ENCODE assay signal across 13 cellular contexts in genomic region chr2:173087793-173088493, GRCh38. TPM values are rescaled to one million over a fixed set of nuclear protein-coding genes. Genes with fewer than 3 reads are reported as not detected.
DNase-seq lines count a peak whose midpoint lies in the region; ATAC-seq and TF ChIP-seq lines count a peak whose summit lies in the region.
"Had no signal": no experiment of that assay in that cellular context is flagged by ENCODE, and none has a peak within 500 bp of the region (broad histone marks: within the 10 kb centered on the region; RNA-seq: fewer than 3 reads in every experiment).

No MANE protein-coding gene starts in this region.

- TF ChIP-seq RAD21 in IMR-90 (IDR thresholded peaks at IDR 0.05; ENCODE audit: low read length): no peak

- H2BK20ac ChIP-seq in IMR-90 (ENCODE audit: low read depth, low read length): no peak overlapping the region

- TF ChIP-seq CTCF in IMR-90 (conservative IDR thresholded peaks at IDR 0.05; ENCODE audit: low read depth, low read length) (no peak), Panc1 (IDR thresholded peaks at IDR 0.05) (no peak), right lobe of liver (IDR thresholded peaks at IDR 0.05) (no peak), esophagus squamous epithelium (IDR thresholded peaks at IDR 0.05) (no peak)

- H3K27ac ChIP-seq in IMR-90 (ENCODE audit: insufficient read depth, low read length): peak overlapping the region; percentile 76; the same call in 1 of the 2 replicates
- peak overlapping the region; percentile 100 for H3K27ac ChIP-seq in Panc1 (ENCODE audit: low read length)
- peak overlapping the region in 1 of 3 donors; percentile 61 for H3K27ac ChIP-seq in right lobe of liver
- H3K27ac ChIP-seq in stomach smooth muscle (ENCODE audit: low read length): peak overlapping the region; percentile 78
- peak overlapping the region in 2 of 4 donors; percentile 45 to 56 for H3K27ac ChIP-seq in esophagus squamous epithelium

- peak overlapping the region; percentile 63; the same call in 1 of the 2 replicates for H2AK5ac ChIP-seq in IMR-90 (ENCODE audit: low read depth, low read length)

- no peaks in the 10 kb centered on the region for H4K20me1 ChIP-seq in IMR-90 (ENCODE audit: insufficient read depth, low read length)

- in situ Hi-C loops in IMR-90 (cut with MboI; ENCODE audit: low sequenced_read_pairs) (no loop called here), Panc1 (cut with HindIII; ENCODE audit: low pct_unique_long_range_greater_than_20kb, low sequenced_read_pairs) (no loop called here), HAP-1 (cut with MboI; ENCODE audit: low sequenced_read_pairs) (no loop called here)

- BruUV-seq in IMR-90 (replicated peaks; lab: Mats Ljungman, UMichigan) (no TSS peak), Panc1 (replicated peaks; lab: Mats Ljungman, UMichigan) (no TSS peak)

- no peaks in the 10 kb centered on the region for H3K27me3 ChIP-seq in IMR-90 (ENCODE audit: control insufficient read depth, insufficient read depth, low read length)
- no peaks in the 10 kb centered on the region for H3K27me3 ChIP-seq in Panc1 (ENCODE audit: control insufficient read depth, insufficient read depth, low read length)
- H3K27me3 ChIP-seq in right lobe of liver: no peaks in the 10 kb centered on the region
- H3K27me3 ChIP-seq in stomach smooth muscle (ENCODE audit: control insufficient read depth in 1 of 2, insufficient read depth in 2 of 2, low read length in 2 of 2): no peaks in the 10 kb centered on the region
- no peaks in the 10 kb centered on the region for H3K27me3 ChIP-seq in esophagus squamous epithelium
- H3K27me3 ChIP-seq in HAP-1 (ENCODE audit: low read depth): no peaks in the 10 kb centered on the region

- peak overlapping the region; percentile 91 for H2BK5ac ChIP-seq in IMR-90 (ENCODE audit: low read depth, low read length, poor library complexity, severe bottlenecking)

- H3K9me3 ChIP-seq in IMR-90 (ENCODE audit: control insufficient read depth, insufficient read depth, low read length): no peaks in the 10 kb centered on the region
- H3K9me3 ChIP-seq in Panc1 (ENCODE audit: control insufficient read depth, insufficient read depth, low read depth, low read length): no peaks in the 10 kb centered on the region
- H3K9me3 ChIP-seq in right lobe of liver: no peaks in the 10 kb centered on the region
- no peaks in the 10 kb centered on the region for H3K9me3 ChIP-seq in stomach smooth muscle (ENCODE audit: control insufficient read depth in 2 of 2, low read length in 2 of 2)
- H3K9me3 ChIP-seq in esophagus squamous epithelium: no peaks in the 10 kb centered on the region
- no peaks in the 10 kb centered on the region for H3K9me3 ChIP-seq in HAP-1

- no peak overlapping the region for H2AFZ ChIP-seq in IMR-90 (replicated peaks; ENCODE audit: low read length, poor library complexity)

- H4K5ac ChIP-seq in IMR-90 (ENCODE audit: low read depth, low read length): peak overlapping the region; percentile 94

- no peaks in the 10 kb centered on the region for H3K9me3 Mint-ChIP-seq in activated CD4-positive, alpha-beta T cell treated with anti-CD3 and anti-CD28 coated beads, Interleukin-2, amount 10 ng/mL, durations not matched to agents 7 days and 5 days
- H3K9me3 Mint-ChIP-seq: activated CD4-positive, alpha-beta memory T cell treated with anti-CD3 and anti-CD28 coated beads for 36 hours had no signal

- H3K27me3 Mint-ChIP-seq in activated CD4-positive, alpha-beta T cell treated with anti-CD3 and anti-CD28 coated beads, Interleukin-2, amount 10 ng/mL, durations not matched to agents 7 days and 5 days: peaks cover 6% of the 10 kb centered on the region

- TF ChIP-seq POLR2A in IMR-90 (IDR thresholded peaks at IDR 0.05; ENCODE audit: low read depth, low read length): no peak
- TF ChIP-seq POLR2A in right lobe of liver (IDR thresholded peaks at IDR 0.05): no peak
- TF ChIP-seq POLR2A in esophagus squamous epithelium (IDR thresholded peaks at IDR 0.05): no peak

- H3K9ac ChIP-seq in IMR-90 (ENCODE audit: low read depth, low read length) (no peak overlapping the region), stomach smooth muscle (ENCODE audit: low read length in 2 of 2) (peak overlapping the region in 1 of 2 donors; percentile 50)

- H3K79me1 ChIP-seq in IMR-90 (ENCODE audit: low read depth in 1 of 2, low read length in 2 of 2): peaks cover 11 to 57% of the 10 kb centered on the region in 2 experiments

- no peak overlapping the region for H3K56ac ChIP-seq in IMR-90 (ENCODE audit: extremely low read depth, insufficient read depth, low read length)

- 100% methylated on average over 1 of the region's 4 CpGs; no CpG with 5 or more reads in 1 of the 2 experiments for WGBS in IMR-90 (ENCODE audit: extremely low coverage in 2 of 2, insufficient read length in 1 of 2), 2 experiments
- WGBS in right lobe of liver (ENCODE audit: insufficient coverage, low coverage, low lambda C conversion rate, missing lambda C conversion rate): 40% methylated on average over 4 of the region's 4 CpGs
- 71 to 74% methylated on average over 4 of the region's 4 CpGs for WGBS in esophagus squamous epithelium, 2 donors

- H3K4ac ChIP-seq in IMR-90 (ENCODE audit: low read depth, low read length): peak overlapping the region; percentile 44; the same call in 1 of the 2 replicates

- H3K9me1 ChIP-seq in IMR-90 (ENCODE audit: insufficient read depth, low read length): peaks cover 2% of the 10 kb centered on the region; the same call in 1 of the 2 replicates

- no peak overlapping the region for H3K4me2 ChIP-seq in IMR-90 (ENCODE audit: low read depth, low read length)

- H2BK15ac ChIP-seq in IMR-90 (ENCODE audit: low read depth, low read length): peak overlapping the region; percentile 70; the same call in 1 of the 3 replicates

- H3K4me3 Mint-ChIP-seq in activated CD4-positive, alpha-beta T cell treated with anti-CD3 and anti-CD28 coated beads, Interleukin-2, amount 10 ng/mL, durations not matched to agents 7 days and 5 days: no peak overlapping the region
- H3K4me3 Mint-ChIP-seq: activated CD4-positive, alpha-beta memory T cell treated with anti-CD3 and anti-CD28 coated beads for 36 hours had no signal

- H3K4me3 ChIP-seq in IMR-90 (ENCODE audit: insufficient read depth, low read depth, low read length) (no peak overlapping the region), Panc1 (ENCODE audit: low read depth in 2 of 2, low read length in 2 of 2) (no peak overlapping the region), right lobe of liver (no peak overlapping the region), stomach smooth muscle (ENCODE audit: low read length in 2 of 2) (no peak overlapping the region), esophagus squamous epithelium (no peak overlapping the region), HAP-1 (no peak overlapping the region)

- H2BK120ac ChIP-seq in IMR-90 (ENCODE audit: low read depth, low read length): peak overlapping the region; percentile 53; the same call in 1 of the 2 replicates

- dilution Hi-C loops in IMR-90 (cut with HindIII; ENCODE audit: low sequenced_read_pairs, unreplicated experiment): no loop called here

- H3K4me1 Mint-ChIP-seq in activated CD4-positive, alpha-beta T cell treated with anti-CD3 and anti-CD28 coated beads, Interleukin-2, amount 10 ng/mL, durations not matched to agents 7 days and 5 days: no peaks in the 10 kb centered on the region

- no peak overlapping the region for H3K27ac Mint-ChIP-seq in activated CD4-positive, alpha-beta T cell treated with anti-CD3 and anti-CD28 coated beads, Interleukin-2, amount 10 ng/mL, durations not matched to agents 7 days and 5 days
- H3K27ac Mint-ChIP-seq: activated CD4-positive, alpha-beta memory T cell treated with anti-CD3 and anti-CD28 coated beads for 36 hours had no signal

- H3K36me3 ChIP-seq in IMR-90 (ENCODE audit: control insufficient read depth, insufficient read depth, low read length): peaks cover 8% of the 10 kb centered on the region
- peaks cover 4% of the 10 kb centered on the region; the same call in 1 of the 2 replicates for H3K36me3 ChIP-seq in Panc1 (ENCODE audit: control insufficient read depth, insufficient read depth, low read length)
- no peaks in the 10 kb centered on the region for H3K36me3 ChIP-seq in right lobe of liver
- no peaks in the 10 kb centered on the region for H3K36me3 ChIP-seq in stomach smooth muscle (ENCODE audit: control insufficient read depth in 2 of 2, insufficient read depth in 2 of 2, low read length in 2 of 2)
- no peaks in the 10 kb centered on the region for H3K36me3 ChIP-seq in esophagus squamous epithelium
- H3K36me3 ChIP-seq in HAP-1 (replicated peaks): peaks cover 2% of the 10 kb centered on the region; the same call in 1 of the 2 replicates

- H3K36me3 Mint-ChIP-seq in activated CD4-positive, alpha-beta T cell treated with anti-CD3 and anti-CD28 coated beads, Interleukin-2, amount 10 ng/mL, durations not matched to agents 7 days and 5 days (ENCODE audit: low read depth): peaks cover 5% of the 10 kb centered on the region
- H3K36me3 Mint-ChIP-seq: activated CD4-positive, alpha-beta memory T cell treated with anti-CD3 and anti-CD28 coated beads for 36 hours had no signal

- peak overlapping the region; percentile 68; the same call in 1 of the 2 replicates for H4K91ac ChIP-seq in IMR-90 (ENCODE audit: insufficient read depth, low read depth, low read length)

- DNase-seq in IMR-90 (no peak), Panc1 (ENCODE audit: low read depth, low spot score) (no peak), right lobe of liver (no peak), esophagus squamous epithelium (lab: John Stamatoyannopoulos, UW) (no peak), HAP-1 (ENCODE audit: low spot score in 2 of 2) (no peak)
- no peak for DNase-seq in activated CD4-positive, alpha-beta T cell treated with anti-CD3 and anti-CD28 coated beads, Interleukin-2, amount 10 ng/mL, durations not matched to agents 7 days and 5 days
- DNase-seq: activated CD4-positive, alpha-beta memory T cell treated with anti-CD3 and anti-CD28 coated beads for 36 hours; activated naive CD4-positive, alpha-beta T cell treated with anti-CD3 and anti-CD28 coated beads, Interleukin-2, amount 50 U/mL, for 16 hours; cortex of kidney; foreskin melanocyte; NCI-H2171; stimulated activated CD4-positive, alpha-beta T cell treated with anti-CD3 and anti-CD28 coated beads, Interleukin-4, amount 100 ng/mL, for 4 hours had no signal

- H3K14ac ChIP-seq in IMR-90 (replicated peaks; ENCODE audit: low read depth, low read length): peak overlapping the region; percentile 70; the same call in 1 of the 2 replicates

- peak overlapping the region in 1 of 2 experiments; percentile 75; a peak in 2 of 4 replicates for H4K8ac ChIP-seq in IMR-90 (ENCODE audit: low read depth in 2 of 2, low read length in 2 of 2)

- peak overlapping the region; percentile 31; the same call in 1 of the 2 replicates for H3K23ac ChIP-seq in IMR-90 (ENCODE audit: low read depth, low read length)

- no peak overlapping the region for H2AK9ac ChIP-seq in IMR-90 (replicated peaks; ENCODE audit: low read depth, low read length, poor library complexity)

- ATAC-seq in IMR-90 (ENCODE audit: low read depth): no peak
- ATAC-seq in Panc1: peak; percentile 75
- ATAC-seq in right lobe of liver: peak; percentile 53 to 75 (median 62)

- intact Hi-C loops in IMR-90 (cut with micrococcal nuclease): loop anchor here (10.0 kb wide), 1 partner anchor 97 kb away; no protein-coding TSS in a partner anchor
- intact Hi-C loops in Panc1 (cut with micrococcal nuclease; ENCODE audit: unreplicated experiment): no loop called here
- intact Hi-C loops in right lobe of liver (cut with DNase I): no loop called here
- intact Hi-C loops in esophagus squamous epithelium (cut with DNase I): no loop called here

- peak overlapping the region; percentile 93 for H3K18ac ChIP-seq in IMR-90 (ENCODE audit: low read depth, low read length)

- POLR2A ChIA-PET in IMR-90 (lab: Charles Lee; ENCODE audit: unreplicated experiment) (no interaction called here), Panc1 (lab: Charles Lee) (interaction anchor here (0.6 kb wide), 1 partner anchor 304 kb away, joined by 9 read pairs; no protein-coding TSS in a partner anchor)
- POLR2A ChIA-PET in activated CD4-positive, alpha-beta T cell treated with anti-CD3 and anti-CD28 coated beads, Interleukin-2, amount 10 ng/mL, durations not matched to agents 7 days and 5 days (lab: Charles Lee): no interaction called here

- H3K4me1 ChIP-seq in IMR-90 (ENCODE audit: control insufficient read depth, insufficient read depth, low read length) (peaks cover 26% of the 10 kb centered on the region), Panc1 (ENCODE audit: control insufficient read depth, insufficient read depth, low read length) (peaks cover 100% of the 10 kb centered on the region), right lobe of liver (peaks cover 0 to 56% (median 11%) of the 10 kb centered on the region in 4 donors), stomach smooth muscle (ENCODE audit: control insufficient read depth, insufficient read depth, low read length) (peaks cover 48% of the 10 kb centered on the region), esophagus squamous epithelium (peaks cover 11 to 91% (median 21%) of the 10 kb centered on the region in 3 donors), HAP-1 (no peaks in the 10 kb centered on the region; the same call in 1 of the 2 replicates)

- CTCF ChIA-PET in IMR-90 (lab: Yijun Ruan, JAX): interaction anchor here (0.6 to 1.5 kb wide), 2 partner anchors 14 to 123 kb away, joined by 3 to 4 read pairs; no protein-coding TSS in a partner anchor
- CTCF ChIA-PET in Panc1 (lab: Charles Lee): interaction anchor here (0.6 to 0.8 kb wide), 3 partner anchors 60 to 122 kb away, joined by 3 to 4 read pairs (median 3); no protein-coding TSS in a partner anchor
- CTCF ChIA-PET in activated CD4-positive, alpha-beta T cell treated with anti-CD3 and anti-CD28 coated beads, Interleukin-2, amount 10 ng/mL, durations not matched to agents 7 days and 5 days (lab: Charles Lee): no interaction called here

RNA-seq across cellular contexts. Expression of gene MAP3K20, which starts 12.3 kb away (rescaled TPM):
- total RNA-seq in IMR-90 (2012; rRNA removed) (84.4 and 93.0 TPM in 2 replicates), Panc1 (2021; ENCODE audit: unreplicated experiment) (121 TPM), right lobe of liver (10 to 100 TPM; 16.0 to 36.8 (median 22.0) TPM), esophagus squamous epithelium (10 to 100 TPM in 3 of 4 donors, 1 to 10 TPM in 1; 7.2 to 55.3 (median 26.3) TPM)
- 22.9 and 27.5 TPM in 2 replicates for polyA plus RNA-seq in IMR-90 (2012; rRNA removed)
- polyA plus RNA-seq in IMR-90 (2012; cell fraction: cytosol; rRNA removed): 6.0 and 6.1 TPM in 2 replicates
- polyA plus RNA-seq in IMR-90 (2012; cell fraction: nucleus; rRNA removed; ENCODE audit: low replicate concordance): 2.9 and 14.5 TPM in 2 replicates
- polyA plus RNA-seq in Panc1 (2012; ENCODE audit: insufficient read length): 60.5 TPM
- 10 to 100 TPM; 14.5 to 15.1 TPM for total RNA-seq in activated CD4-positive, alpha-beta T cell treated with anti-CD3 and anti-CD28 coated beads, Interleukin-2, amount 10 ng/mL, durations not matched to agents 7 days and 5 days
